9 cellular contexts compared by ENCODE assay signal in the genomic region with DNA sequence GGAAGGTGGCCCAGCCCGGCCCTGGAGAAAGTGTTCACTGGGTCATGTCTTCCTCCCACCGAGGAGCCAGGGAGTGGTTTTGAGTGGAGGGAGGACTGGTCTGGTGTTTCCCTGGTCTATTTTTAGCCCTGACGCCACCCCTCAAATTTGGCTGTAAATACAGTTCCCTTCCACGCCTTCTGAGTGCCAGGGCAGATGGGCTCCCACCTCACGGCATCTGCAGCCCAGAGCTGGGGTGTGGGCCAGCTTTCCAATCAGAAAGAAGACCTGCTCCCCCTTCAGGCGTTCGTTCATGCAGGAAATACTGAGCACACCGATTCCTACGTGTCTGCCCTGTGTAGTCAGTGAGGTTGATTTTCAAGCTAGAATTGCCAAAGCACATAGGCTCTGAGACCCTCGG. TPM values are rescaled to one million over a fixed set of nuclear protein-coding genes. Genes with fewer than 3 reads are reported as not detected.
DNase-seq lines count a peak whose midpoint lies in the region; ATAC-seq and TF ChIP-seq lines count a peak whose summit lies in the region.
"Had no signal": no experiment of that assay in that cellular context is flagged by ENCODE, and none has a peak within 500 bp of the region (broad histone marks: within the 10 kb centered on the region; RNA-seq: fewer than 3 reads in every experiment).

No MANE protein-coding gene starts in this region.

- no peak overlapping the region for H3K4me3 ChIP-seq in breast epithelium
- no peak overlapping the region for H3K4me3 ChIP-seq in fibroblast of lung (replicated peaks in 1 of 4; ENCODE audit: control extremely low read depth in 1 of 4, insufficient read depth in 1 of 4, low read depth in 3 of 4, low read length in 4 of 4)

- no peak overlapping the region for H3K4me3 Mint-ChIP-seq in MCF 10A (ENCODE audit: unreplicated experiment)

- H3K4me2 ChIP-seq in fibroblast of lung (ENCODE audit: extremely low read depth, insufficient read depth, low read length): no peak overlapping the region

- H3K36me3 ChIP-seq in breast epithelium: no peaks in the 10 kb centered on the region
- no peaks in the 10 kb centered on the region for H3K36me3 ChIP-seq in fibroblast of lung (ENCODE audit: control insufficient read depth, insufficient read depth, low read length)

- H3K27me3 ChIP-seq in breast epithelium: no peaks in the 10 kb centered on the region
- H3K27me3 ChIP-seq in fibroblast of lung (ENCODE audit: control insufficient read depth, insufficient read depth, low read length): no peaks in the 10 kb centered on the region

- H3K9me3 ChIP-seq in breast epithelium (no peaks in the 10 kb centered on the region), fibroblast of lung (ENCODE audit: control insufficient read depth, insufficient read depth, low read depth, low read length) (no peaks in the 10 kb centered on the region)

- no peaks in the 10 kb centered on the region for H3K4me1 Mint-ChIP-seq in MCF 10A (ENCODE audit: insufficient read depth, unreplicated experiment)

- no peak overlapping the region for H2AFZ ChIP-seq in fibroblast of lung (ENCODE audit: low read length)

- H3K27ac ChIP-seq in breast epithelium (no peak overlapping the region), fibroblast of lung (ENCODE audit: insufficient read depth, low read length) (no peak overlapping the region)
- H3K27ac ChIP-seq: VCaP had no signal

- no peaks in the 10 kb centered on the region for H3K79me2 ChIP-seq in fibroblast of lung (ENCODE audit: control insufficient read depth, insufficient read depth, low read length)

- no peaks in the 10 kb centered on the region for H3K27me3 Mint-ChIP-seq in MCF 10A (ENCODE audit: insufficient read depth, unreplicated experiment)

- TF ChIP-seq CTCF in breast epithelium (IDR thresholded peaks at IDR 0.05) (peak in 2 of 3 donors; percentile 17 to 27), MCF 10A (IDR thresholded peaks at IDR 0.05; ENCODE audit: unreplicated experiment) (no peak), fibroblast of lung (conservative IDR thresholded peaks at IDR 0.05 in 1 of 2, IDR thresholded peaks at IDR 0.05 in 1 of 2; ENCODE audit: low read depth in 1 of 2, low read length in 2 of 2) (peak; percentile 43 to 49)

- intact Hi-C loops in breast epithelium (cut with DNase I; ENCODE audit: low total_unique reads): no loop called here
- intact Hi-C loops in MCF 10A (cut with micrococcal nuclease): no loop called here
- intact Hi-C loops in sciatic nerve (cut with DNase I): no loop called here

- CTCF ChIA-PET in MCF 10A (lab: Yijun Ruan, JAX): interaction anchor here (0.6 kb wide), 1 partner anchor 561 kb away, joined by 3 read pairs; no protein-coding TSS in a partner anchor

- H4K20me1 ChIP-seq in fibroblast of lung (ENCODE audit: control insufficient read depth, extremely low read depth, insufficient read depth, low read length): no peaks in the 10 kb centered on the region

- no peak for TF ChIP-seq POLR2A in breast epithelium (IDR thresholded peaks at IDR 0.05)

- no peak overlapping the region for H3K27ac Mint-ChIP-seq in MCF 10A (ENCODE audit: low read depth, unreplicated experiment)

- no peaks in the 10 kb centered on the region for H3K9me3 Mint-ChIP-seq in MCF 10A (ENCODE audit: unreplicated experiment)

- POLR2A ChIA-PET in MCF 10A (lab: Yijun Ruan, JAX): interaction anchor here (0.7 kb wide), 1 partner anchor 10 kb away, joined by 3 read pairs; no protein-coding TSS in a partner anchor

- BruUV-seq in MCF 10A (replicated peaks; lab: Mats Ljungman, UMichigan): no TSS peak

- H3K9ac ChIP-seq in fibroblast of lung (ENCODE audit: insufficient read depth, low read length): no peak overlapping the region

- no peaks in the 10 kb centered on the region for H3K4me1 ChIP-seq in breast epithelium
- H3K4me1 ChIP-seq in fibroblast of lung (ENCODE audit: control insufficient read depth, extremely low read depth, insufficient read depth, low read length): no peaks in the 10 kb centered on the region

- H3K36me3 Mint-ChIP-seq in MCF 10A (ENCODE audit: insufficient read depth, unreplicated experiment): no peaks in the 10 kb centered on the region

- DNase-seq in breast epithelium (ENCODE audit: low spot score in 2 of 2) (no peak), MCF 10A (ENCODE audit: unreplicated experiment) (no peak), fibroblast of lung (ENCODE audit: low read depth in 2 of 2) (peak; percentile 37 to 41), sciatic nerve (ENCODE audit: low spot score) (peak; percentile 79)
- peak; percentile 34 to 42 for DNase-seq in activated CD4-positive, alpha-beta T cell treated with anti-CD3 and anti-CD28 coated beads, Interleukin-2, amount 50 U/mL, for 4 hours

- ATAC-seq in sciatic nerve (peak; percentile 89), GM19395 (IDR thresholded peaks at IDR 0.05; ENCODE audit: unreplicated experiment) (no peak), GM21576 (IDR thresholded peaks at IDR 0.05; ENCODE audit: unreplicated experiment) (no peak), HG03457 (IDR thresholded peaks at IDR 0.05; ENCODE audit: unreplicated experiment) (no peak)

RNA-seq across cellular contexts. Expression of gene SNX20, which starts 53.7 kb away (rescaled TPM):
- total RNA-seq in breast epithelium (1 to 10 TPM; 1.3 to 2.9 (median 2.7) TPM), MCF 10A (2022) (not detected in 2 replicates), fibroblast of lung (not detected in 2 replicates), sciatic nerve (2.6 TPM)
- polyA plus RNA-seq in fibroblast of lung: not detected in 2 replicates
- not detected in 2 replicates for polyA plus RNA-seq in fibroblast of lung (2012)
- not detected in 2 replicates for polyA minus RNA-seq in fibroblast of lung (ENCODE audit: low replicate concordance)

Comparison
In these comparisons a context has a peak if more than half of its experiments do, and no peak if none do; other contexts are left out.
1. DNase-seq: peak in activated CD4-positive, alpha-beta T cell treated with anti-CD3 and anti-CD28 coated beads, Interleukin-2, amount 50 U/mL, for 4 hours (2 of 2), fibroblast of lung (2 of 2) and sciatic nerve (single experiment); none in breast epithelium (0 of 2) and MCF 10A (single experiment).